1 cellular context compared by ENCODE assay signal in the genomic region with DNA sequence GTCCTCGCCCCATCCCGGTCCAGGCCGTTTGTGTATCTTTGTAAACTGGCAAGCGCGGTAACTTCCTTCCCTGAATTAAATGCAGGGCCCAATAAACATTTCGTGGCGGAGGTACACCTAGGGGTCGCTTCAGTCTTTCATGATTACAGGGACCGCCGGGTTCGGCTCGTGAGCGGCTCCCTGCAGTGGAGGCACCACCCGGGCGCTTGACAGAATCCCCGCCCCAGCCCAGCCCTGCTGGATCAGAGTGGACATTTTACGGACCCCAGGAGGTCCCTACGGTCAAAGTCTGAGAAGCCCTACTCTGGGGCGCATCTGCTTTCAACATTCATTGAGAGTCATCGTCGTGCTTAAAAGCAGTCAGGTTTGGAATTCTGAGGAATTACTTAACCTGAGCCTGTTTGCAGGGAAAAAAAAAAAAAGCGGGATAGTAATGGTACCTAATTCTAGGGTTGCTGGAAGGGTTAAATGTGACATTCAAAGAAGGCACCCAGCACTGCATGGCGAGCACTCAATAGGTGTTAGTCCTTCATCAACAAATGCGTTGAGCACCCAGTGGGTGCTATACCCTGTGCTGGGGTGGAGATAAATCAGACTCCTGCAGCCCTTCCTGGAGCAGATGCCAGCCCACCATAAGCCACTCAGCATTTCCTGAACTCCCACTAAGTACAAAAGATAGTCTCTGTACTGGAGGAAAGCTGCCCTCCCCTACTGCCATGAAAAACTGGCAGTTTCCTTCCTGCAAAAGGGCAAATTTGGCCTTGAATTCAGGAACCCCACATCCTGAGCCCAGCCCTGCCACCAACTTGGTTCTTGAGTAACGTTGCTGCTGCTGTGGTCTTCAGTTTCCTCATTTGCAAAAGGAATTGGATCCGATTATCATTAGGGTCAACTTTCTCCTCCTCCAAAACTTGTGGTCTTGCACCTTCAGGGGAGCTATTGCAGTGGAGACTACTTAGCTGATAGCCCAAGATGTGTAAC.
TF ChIP-seq lines count a peak whose summit lies in the region.

No MANE protein-coding gene starts in this region.

TF ChIP-seq in HepG2, 621 proteins besides CTCF, POLR2A, EP300 and RAD21 (continues in another document):
- TF ChIP-seq ZNF570 (CRISPR knock-in tag; IDR thresholded peaks at IDR 0.05; ENCODE audit: borderline replicate concordance) (peak; percentile 17; the same call in 1 of the 2 replicates), ZNF777 (CRISPR knock-in tag; IDR thresholded peaks at IDR 0.05) (peak; percentile 24), ZNF746 (CRISPR knock-in tag; IDR thresholded peaks at IDR 0.05) (0 out of 2 replicates have a peak, but pooled peaks have one; percentile 2), IRX3 (CRISPR knock-in tag; IDR thresholded peaks at IDR 0.05; ENCODE audit: borderline replicate concordance, low read depth) (0 out of 2 replicates have a peak, but pooled peaks have one; percentile 3), SP2 (CRISPR knock-in tag; IDR thresholded peaks at IDR 0.05) (no peak), MED13 (CRISPR knock-in tag; IDR thresholded peaks at IDR 0.05) (peak; percentile 39; the same call in 1 of the 2 replicates), THYN1 (CRISPR knock-in tag; IDR thresholded peaks at IDR 0.05; ENCODE audit: borderline replicate concordance, low read depth) (no peak), AKAP8 (CRISPR knock-in tag; IDR thresholded peaks at IDR 0.05) (no peak), ZNF703 (CRISPR knock-in tag; IDR thresholded peaks at IDR 0.05; ENCODE audit: borderline replicate concordance) (peak; percentile 13; the same call in 1 of the 2 replicates), ZSCAN31 (CRISPR knock-in tag; IDR thresholded peaks at IDR 0.05; ENCODE audit: low read depth) (peak; percentile 60), ZNF460 (CRISPR knock-in tag; IDR thresholded peaks at IDR 0.05; ENCODE audit: borderline replicate concordance) (no peak), NFYC (CRISPR knock-in tag; IDR thresholded peaks at IDR 0.05) (no peak), ZNF562 (CRISPR knock-in tag; IDR thresholded peaks at IDR 0.05; ENCODE audit: borderline replicate concordance) (no peak), HDAC1 (CRISPR knock-in tag; IDR thresholded peaks at IDR 0.05) (peak; percentile 11), NAIF1 (CRISPR knock-in tag; IDR thresholded peaks at IDR 0.05; ENCODE audit: borderline replicate concordance) (0 out of 2 replicates have a peak, but pooled peaks have one; percentile 23), SAFB2 (CRISPR knock-in tag; IDR thresholded peaks at IDR 0.05; ENCODE audit: borderline replicate concordance, low read depth) (no peak), ZNF652 (CRISPR knock-in tag; IDR thresholded peaks at IDR 0.05; ENCODE audit: borderline replicate concordance, low read depth) (peak; percentile 81), HNF4A (CRISPR knock-in tag; IDR thresholded peaks at IDR 0.05) (peak; percentile 38), ZBTB7B (CRISPR knock-in tag; IDR thresholded peaks at IDR 0.05) (peak; percentile 82), ZNF709 (CRISPR knock-in tag; IDR thresholded peaks at IDR 0.05) (0 out of 2 replicates have a peak, but pooled peaks have one; percentile 5), NKX3-1 (CRISPR knock-in tag; IDR thresholded peaks at IDR 0.05) (0 out of 2 replicates have a peak, but pooled peaks have one; percentile 19), NCOA1 (CRISPR knock-in tag; IDR thresholded peaks at IDR 0.05) (peak; percentile 48; the same call in 1 of the 2 replicates), KLF15 (CRISPR knock-in tag; IDR thresholded peaks at IDR 0.05; ENCODE audit: borderline replicate concordance) (0 out of 2 replicates have a peak, but pooled peaks have one; percentile 3), ZNF747 (CRISPR knock-in tag; IDR thresholded peaks at IDR 0.05; ENCODE audit: borderline replicate concordance) (peak; percentile 45; the same call in 1 of the 2 replicates), ZBTB20 (CRISPR knock-in tag; IDR thresholded peaks at IDR 0.05; ENCODE audit: borderline replicate concordance, low read depth) (0 out of 2 replicates have a peak, but pooled peaks have one; percentile 8), MEIS2 (CRISPR knock-in tag; IDR thresholded peaks at IDR 0.05) (no peak; the same call in 1 of the 2 replicates), ZNF230 (CRISPR knock-in tag; IDR thresholded peaks at IDR 0.05) (peak; percentile 16; the same call in 1 of the 2 replicates), NFE2 (CRISPR knock-in tag; IDR thresholded peaks at IDR 0.05) (no peak), ZNF605 (CRISPR knock-in tag; IDR thresholded peaks at IDR 0.05) (peak; percentile 59; the same call in 1 of the 2 replicates)
- TF ChIP-seq, protein P1, sequence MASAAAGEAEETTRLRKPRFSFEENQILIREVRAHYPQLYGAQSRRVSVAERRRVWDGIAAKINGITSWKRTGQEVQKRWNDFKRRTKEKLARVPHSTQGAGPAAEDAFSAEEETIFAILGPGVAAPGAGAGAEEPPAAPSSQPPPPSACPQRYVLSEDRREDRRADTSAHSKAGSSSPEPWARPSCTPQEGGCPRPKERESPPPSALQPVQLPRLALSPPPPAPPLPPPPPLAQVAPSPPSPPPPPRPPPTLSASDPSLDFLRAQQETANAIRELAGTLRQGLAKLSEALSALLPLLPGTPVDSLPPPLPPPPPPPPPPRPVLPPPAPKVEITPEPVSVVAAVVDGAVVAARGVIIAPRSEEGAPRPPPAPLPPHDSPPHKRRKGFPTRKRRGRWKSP (CRISPR knock-in tag; IDR thresholded peaks at IDR 0.05), result 0 out of 2 replicates have a peak, but pooled peaks have one; percentile 37
- TF ChIP-seq, protein P2, sequence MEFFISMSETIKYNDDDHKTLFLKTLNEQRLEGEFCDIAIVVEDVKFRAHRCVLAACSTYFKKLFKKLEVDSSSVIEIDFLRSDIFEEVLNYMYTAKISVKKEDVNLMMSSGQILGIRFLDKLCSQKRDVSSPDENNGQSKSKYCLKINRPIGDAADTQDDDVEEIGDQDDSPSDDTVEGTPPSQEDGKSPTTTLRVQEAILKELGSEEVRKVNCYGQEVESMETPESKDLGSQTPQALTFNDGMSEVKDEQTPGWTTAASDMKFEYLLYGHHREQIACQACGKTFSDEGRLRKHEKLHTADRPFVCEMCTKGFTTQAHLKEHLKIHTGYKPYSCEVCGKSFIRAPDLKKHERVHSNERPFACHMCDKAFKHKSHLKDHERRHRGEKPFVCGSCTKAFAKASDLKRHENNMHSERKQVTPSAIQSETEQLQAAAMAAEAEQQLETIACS (CRISPR knock-in tag; IDR thresholded peaks at IDR 0.05), result 0 out of 2 replicates have a peak, but pooled peaks have one; percentile 46
- TF ChIP-seq, protein P3, sequence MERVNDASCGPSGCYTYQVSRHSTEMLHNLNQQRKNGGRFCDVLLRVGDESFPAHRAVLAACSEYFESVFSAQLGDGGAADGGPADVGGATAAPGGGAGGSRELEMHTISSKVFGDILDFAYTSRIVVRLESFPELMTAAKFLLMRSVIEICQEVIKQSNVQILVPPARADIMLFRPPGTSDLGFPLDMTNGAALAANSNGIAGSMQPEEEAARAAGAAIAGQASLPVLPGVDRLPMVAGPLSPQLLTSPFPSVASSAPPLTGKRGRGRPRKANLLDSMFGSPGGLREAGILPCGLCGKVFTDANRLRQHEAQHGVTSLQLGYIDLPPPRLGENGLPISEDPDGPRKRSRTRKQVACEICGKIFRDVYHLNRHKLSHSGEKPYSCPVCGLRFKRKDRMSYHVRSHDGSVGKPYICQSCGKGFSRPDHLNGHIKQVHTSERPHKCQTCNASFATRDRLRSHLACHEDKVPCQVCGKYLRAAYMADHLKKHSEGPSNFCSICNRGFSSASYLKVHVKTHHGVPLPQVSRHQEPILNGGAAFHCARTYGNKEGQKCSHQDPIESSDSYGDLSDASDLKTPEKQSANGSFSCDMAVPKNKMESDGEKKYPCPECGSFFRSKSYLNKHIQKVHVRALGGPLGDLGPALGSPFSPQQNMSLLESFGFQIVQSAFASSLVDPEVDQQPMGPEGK (CRISPR knock-in tag; IDR thresholded peaks at IDR 0.05), result 0 out of 2 replicates have a peak, but pooled peaks have one; percentile 5
- TF ChIP-seq, protein P4, sequence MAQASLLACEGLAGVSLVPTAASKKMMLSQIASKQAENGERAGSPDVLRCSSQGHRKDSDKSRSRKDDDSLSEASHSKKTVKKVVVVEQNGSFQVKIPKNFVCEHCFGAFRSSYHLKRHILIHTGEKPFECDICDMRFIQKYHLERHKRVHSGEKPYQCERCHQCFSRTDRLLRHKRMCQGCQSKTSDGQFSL (CRISPR knock-in tag; IDR thresholded peaks at IDR 0.05), result peak; percentile 9; the same call in 1 of the 2 replicates
- TF ChIP-seq, protein P5, sequence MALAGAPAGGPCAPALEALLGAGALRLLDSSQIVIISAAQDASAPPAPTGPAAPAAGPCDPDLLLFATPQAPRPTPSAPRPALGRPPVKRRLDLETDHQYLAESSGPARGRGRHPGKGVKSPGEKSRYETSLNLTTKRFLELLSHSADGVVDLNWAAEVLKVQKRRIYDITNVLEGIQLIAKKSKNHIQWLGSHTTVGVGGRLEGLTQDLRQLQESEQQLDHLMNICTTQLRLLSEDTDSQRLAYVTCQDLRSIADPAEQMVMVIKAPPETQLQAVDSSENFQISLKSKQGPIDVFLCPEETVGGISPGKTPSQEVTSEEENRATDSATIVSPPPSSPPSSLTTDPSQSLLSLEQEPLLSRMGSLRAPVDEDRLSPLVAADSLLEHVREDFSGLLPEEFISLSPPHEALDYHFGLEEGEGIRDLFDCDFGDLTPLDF (CRISPR knock-in tag; IDR thresholded peaks at IDR 0.05), result no peak
- TF ChIP-seq, protein P6, sequence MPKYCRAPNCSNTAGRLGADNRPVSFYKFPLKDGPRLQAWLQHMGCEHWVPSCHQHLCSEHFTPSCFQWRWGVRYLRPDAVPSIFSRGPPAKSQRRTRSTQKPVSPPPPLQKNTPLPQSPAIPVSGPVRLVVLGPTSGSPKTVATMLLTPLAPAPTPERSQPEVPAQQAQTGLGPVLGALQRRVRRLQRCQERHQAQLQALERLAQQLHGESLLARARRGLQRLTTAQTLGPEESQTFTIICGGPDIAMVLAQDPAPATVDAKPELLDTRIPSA (CRISPR knock-in tag; IDR thresholded peaks at IDR 0.05; ENCODE audit: borderline replicate concordance), result no peak
- TF ChIP-seq, protein P7, sequence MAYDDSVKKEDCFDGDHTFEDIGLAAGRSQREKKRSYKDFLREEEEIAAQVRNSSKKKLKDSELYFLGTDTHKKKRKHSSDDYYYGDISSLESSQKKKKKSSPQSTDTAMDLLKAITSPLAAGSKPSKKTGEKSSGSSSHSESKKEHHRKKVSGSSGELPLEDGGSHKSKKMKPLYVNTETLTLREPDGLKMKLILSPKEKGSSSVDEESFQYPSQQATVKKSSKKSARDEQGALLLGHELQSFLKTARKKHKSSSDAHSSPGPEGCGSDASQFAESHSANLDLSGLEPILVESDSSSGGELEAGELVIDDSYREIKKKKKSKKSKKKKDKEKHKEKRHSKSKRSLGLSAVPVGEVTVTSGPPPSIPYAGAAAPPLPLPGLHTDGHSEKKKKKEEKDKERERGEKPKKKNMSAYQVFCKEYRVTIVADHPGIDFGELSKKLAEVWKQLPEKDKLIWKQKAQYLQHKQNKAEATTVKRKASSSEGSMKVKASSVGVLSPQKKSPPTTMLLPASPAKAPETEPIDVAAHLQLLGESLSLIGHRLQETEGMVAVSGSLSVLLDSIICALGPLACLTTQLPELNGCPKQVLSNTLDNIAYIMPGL (CRISPR knock-in tag; IDR thresholded peaks at IDR 0.05; ENCODE audit: borderline replicate concordance in 1 of 2, low read depth in 1 of 2), result peak in 1 of 2 experiments; percentile 9; a peak in 1 of 4 replicates
- TF ChIP-seq, protein P8, sequence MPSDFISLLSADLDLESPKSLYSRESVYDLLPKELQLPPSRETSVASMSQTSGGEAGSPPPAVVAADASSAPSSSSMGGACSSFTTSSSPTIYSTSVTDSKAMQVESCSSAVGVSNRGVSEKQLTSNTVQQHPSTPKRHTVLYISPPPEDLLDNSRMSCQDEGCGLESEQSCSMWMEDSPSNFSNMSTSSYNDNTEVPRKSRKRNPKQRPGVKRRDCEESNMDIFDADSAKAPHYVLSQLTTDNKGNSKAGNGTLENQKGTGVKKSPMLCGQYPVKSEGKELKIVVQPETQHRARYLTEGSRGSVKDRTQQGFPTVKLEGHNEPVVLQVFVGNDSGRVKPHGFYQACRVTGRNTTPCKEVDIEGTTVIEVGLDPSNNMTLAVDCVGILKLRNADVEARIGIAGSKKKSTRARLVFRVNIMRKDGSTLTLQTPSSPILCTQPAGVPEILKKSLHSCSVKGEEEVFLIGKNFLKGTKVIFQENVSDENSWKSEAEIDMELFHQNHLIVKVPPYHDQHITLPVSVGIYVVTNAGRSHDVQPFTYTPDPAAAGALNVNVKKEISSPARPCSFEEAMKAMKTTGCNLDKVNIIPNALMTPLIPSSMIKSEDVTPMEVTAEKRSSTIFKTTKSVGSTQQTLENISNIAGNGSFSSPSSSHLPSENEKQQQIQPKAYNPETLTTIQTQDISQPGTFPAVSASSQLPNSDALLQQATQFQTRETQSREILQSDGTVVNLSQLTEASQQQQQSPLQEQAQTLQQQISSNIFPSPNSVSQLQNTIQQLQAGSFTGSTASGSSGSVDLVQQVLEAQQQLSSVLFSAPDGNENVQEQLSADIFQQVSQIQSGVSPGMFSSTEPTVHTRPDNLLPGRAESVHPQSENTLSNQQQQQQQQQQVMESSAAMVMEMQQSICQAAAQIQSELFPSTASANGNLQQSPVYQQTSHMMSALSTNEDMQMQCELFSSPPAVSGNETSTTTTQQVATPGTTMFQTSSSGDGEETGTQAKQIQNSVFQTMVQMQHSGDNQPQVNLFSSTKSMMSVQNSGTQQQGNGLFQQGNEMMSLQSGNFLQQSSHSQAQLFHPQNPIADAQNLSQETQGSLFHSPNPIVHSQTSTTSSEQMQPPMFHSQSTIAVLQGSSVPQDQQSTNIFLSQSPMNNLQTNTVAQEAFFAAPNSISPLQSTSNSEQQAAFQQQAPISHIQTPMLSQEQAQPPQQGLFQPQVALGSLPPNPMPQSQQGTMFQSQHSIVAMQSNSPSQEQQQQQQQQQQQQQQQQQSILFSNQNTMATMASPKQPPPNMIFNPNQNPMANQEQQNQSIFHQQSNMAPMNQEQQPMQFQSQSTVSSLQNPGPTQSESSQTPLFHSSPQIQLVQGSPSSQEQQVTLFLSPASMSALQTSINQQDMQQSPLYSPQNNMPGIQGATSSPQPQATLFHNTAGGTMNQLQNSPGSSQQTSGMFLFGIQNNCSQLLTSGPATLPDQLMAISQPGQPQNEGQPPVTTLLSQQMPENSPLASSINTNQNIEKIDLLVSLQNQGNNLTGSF (CRISPR knock-in tag; IDR thresholded peaks at IDR 0.05), result peak; percentile 46; the same call in 1 of the 2 replicates
- TF ChIP-seq, protein P9, sequence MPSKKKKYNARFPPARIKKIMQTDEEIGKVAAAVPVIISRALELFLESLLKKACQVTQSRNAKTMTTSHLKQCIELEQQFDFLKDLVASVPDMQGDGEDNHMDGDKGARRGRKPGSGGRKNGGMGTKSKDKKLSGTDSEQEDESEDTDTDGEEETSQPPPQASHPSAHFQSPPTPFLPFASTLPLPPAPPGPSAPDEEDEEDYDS (CRISPR knock-in tag; IDR thresholded peaks at IDR 0.05), result 0 out of 2 replicates have a peak, but pooled peaks have one; percentile 16
